ENCODE assay signal across 19 cellular contexts in the genomic region with DNA sequence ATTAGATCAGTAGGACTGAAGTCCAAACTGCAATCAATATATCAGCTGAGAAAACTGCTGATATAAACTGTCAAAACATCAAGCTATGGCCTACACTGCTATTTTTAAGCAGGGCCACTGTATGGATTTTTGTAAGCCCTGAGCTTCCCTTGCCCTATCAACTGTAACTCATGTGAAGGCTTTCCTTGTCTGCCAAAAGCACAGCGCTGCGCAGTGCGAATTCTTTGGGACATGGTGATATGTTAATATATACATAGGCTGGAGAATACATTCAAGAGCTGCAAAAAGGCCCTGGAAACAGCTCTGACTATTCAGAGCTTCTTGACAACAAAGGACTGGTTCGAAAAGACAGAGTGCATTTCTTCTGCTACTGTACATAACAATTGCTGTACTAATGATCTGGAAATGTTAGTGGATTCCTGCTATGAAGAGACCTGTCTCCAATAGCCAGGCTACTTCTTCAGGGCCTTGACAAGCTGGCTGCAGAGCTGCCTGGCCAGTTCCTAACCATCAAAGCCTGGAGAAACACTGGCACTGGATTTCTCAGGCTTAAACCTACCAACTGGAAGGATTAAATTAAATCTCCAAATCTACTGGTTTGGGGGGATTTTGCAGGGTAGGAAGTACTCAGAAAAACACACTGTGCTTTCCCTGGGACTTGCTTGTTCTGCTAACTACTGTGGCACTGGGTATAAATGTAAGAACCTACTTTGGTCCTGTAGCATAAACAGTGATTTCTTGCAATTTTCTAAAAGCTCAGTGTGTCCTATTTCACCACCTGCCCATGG.
DNase-seq lines count a peak whose midpoint lies in the region; ATAC-seq and TF ChIP-seq lines count a peak whose summit lies in the region.
"Had no signal": no experiment of that assay in that cellular context is flagged by ENCODE, and none has a peak within 500 bp of the region (broad histone marks: within the 10 kb centered on the region; RNA-seq: fewer than 3 reads in every experiment).

No MANE protein-coding gene starts in this region.

- no peak for TF ChIP-seq POLR2A in adrenal gland (IDR thresholded peaks at IDR 0.05)

- no peak overlapping the region for H3K4me3 ChIP-seq in SJSA1
- no peak overlapping the region for H3K4me3 ChIP-seq in hepatocyte
- H3K4me3 ChIP-seq in effector memory CD4-positive, alpha-beta T cell (ENCODE audit: insufficient read depth, low read depth, low read length, poor library complexity, severe bottlenecking) = no peak overlapping the region
- no peak overlapping the region for H3K4me3 ChIP-seq in adrenal gland
- H3K4me3 ChIP-seq: BLaER1 treated with 17β-estradiol and CSF1 and Interleukin-3, amounts not matched to agents 10 nM and 100 nM; left lung; prostate gland; tibial artery had no signal

- H3K9me3 ChIP-seq in SJSA1 (replicated peaks) (no peaks in the 10 kb centered on the region), hepatocyte (ENCODE audit: low read depth) (no peaks in the 10 kb centered on the region), adrenal gland (replicated peaks in 1 of 3) (no peaks in the 10 kb centered on the region)
- H3K9me3 ChIP-seq in effector memory CD4-positive, alpha-beta T cell (ENCODE audit: control insufficient read depth, low read length) = no peaks in the 10 kb centered on the region
- H3K9me3 ChIP-seq: BLaER1 treated with 17β-estradiol and CSF1 and Interleukin-3, amounts not matched to agents 10 nM and 100 nM; left lung; prostate gland; tibial artery had no signal

- H3K27ac ChIP-seq in SJSA1 (peak overlapping the region; percentile 73), hepatocyte (peak overlapping the region; percentile 38), adrenal gland (peak overlapping the region in 1 of 5 donors; percentile 7)
- no peak overlapping the region for H3K27ac ChIP-seq in effector memory CD4-positive, alpha-beta T cell (ENCODE audit: insufficient read depth, low read length, poor library complexity, severe bottlenecking)
- H3K27ac ChIP-seq: BLaER1 treated with 17β-estradiol and CSF1 and Interleukin-3, amounts not matched to agents 10 nM and 100 nM; prostate gland; tibial artery had no signal

- H3K36me3 ChIP-seq in SJSA1 (no peaks in the 10 kb centered on the region), hepatocyte (replicated peaks; ENCODE audit: insufficient read depth, low read depth) (no peaks in the 10 kb centered on the region), adrenal gland (replicated peaks in 1 of 2) (no peaks in the 10 kb centered on the region)
- H3K36me3 ChIP-seq in effector memory CD4-positive, alpha-beta T cell (ENCODE audit: control insufficient read depth, insufficient read depth, low read length) = no peaks in the 10 kb centered on the region
- H3K36me3 ChIP-seq: BLaER1 treated with 17β-estradiol and CSF1 and Interleukin-3, amounts not matched to agents 10 nM and 100 nM; left lung; prostate gland; tibial artery had no signal

- peaks cover 2% of the 10 kb centered on the region for H3K27me3 Mint-ChIP-seq in activated CD4-positive, alpha-beta T cell treated with anti-CD3 and anti-CD28 coated beads for 36 hours

- H4K20me1 ChIP-seq in hepatocyte (ENCODE audit: insufficient read depth, poor library complexity, severe bottlenecking) = no peaks in the 10 kb centered on the region
- H4K20me1 ChIP-seq: BLaER1 treated with 17β-estradiol and CSF1 and Interleukin-3, amounts not matched to agents 10 nM and 100 nM had no signal

- intact Hi-C loops in adrenal gland (cut with DNase I) = no loop called here
- intact Hi-C loops in activated CD4-positive, alpha-beta T cell treated with anti-CD3 and anti-CD28 coated beads for 36 hours (cut with DNase I, micrococcal nuclease) = no loop called here

- no peaks in the 10 kb centered on the region for H3K79me2 ChIP-seq in hepatocyte

- no peak for ATAC-seq in activated CD4-positive, alpha-beta T cell treated with anti-CD3 and anti-CD28 coated beads for 36 hours

- H3K4me3 Mint-ChIP-seq in activated CD4-positive, alpha-beta T cell treated with anti-CD3 and anti-CD28 coated beads for 36 hours = no peak overlapping the region
- H3K4me3 Mint-ChIP-seq: naive B cell had no signal

- H2AFZ ChIP-seq in hepatocyte = no peak overlapping the region

- H3K4me1 ChIP-seq in SJSA1 (replicated peaks) = peaks cover 34% of the 10 kb centered on the region
- peaks cover 29% of the 10 kb centered on the region for H3K4me1 ChIP-seq in hepatocyte (ENCODE audit: insufficient read depth)
- H3K4me1 ChIP-seq in effector memory CD4-positive, alpha-beta T cell (ENCODE audit: control insufficient read depth, insufficient read depth, low read length, poor library complexity, severe bottlenecking) = no peaks in the 10 kb centered on the region
- H3K4me1 ChIP-seq in adrenal gland (replicated peaks in 1 of 2) = peaks cover 0 to 11% of the 10 kb centered on the region in 2 donors
- H3K4me1 ChIP-seq: BLaER1 treated with 17β-estradiol and CSF1 and Interleukin-3, amounts not matched to agents 10 nM and 100 nM; left lung; prostate gland had no signal

- H3K9me2 ChIP-seq in hepatocyte (replicated peaks; ENCODE audit: insufficient read depth) = no peaks in the 10 kb centered on the region

- H3K27me3 ChIP-seq in SJSA1 (replicated peaks) (no peaks in the 10 kb centered on the region), hepatocyte (no peaks in the 10 kb centered on the region), adrenal gland (no peaks in the 10 kb centered on the region)
- H3K27me3 ChIP-seq in effector memory CD4-positive, alpha-beta T cell (replicated peaks; ENCODE audit: control insufficient read depth, insufficient read depth, low read length, poor library complexity, severe bottlenecking) = no peaks in the 10 kb centered on the region
- H3K27me3 ChIP-seq: BLaER1 treated with 17β-estradiol and CSF1 and Interleukin-3, amounts not matched to agents 10 nM and 100 nM; left lung; tibial artery had no signal

- CTCF ChIA-PET in activated CD4-positive, alpha-beta T cell treated with anti-CD3 and anti-CD28 coated beads for 36 hours (lab: Charles Lee) = interaction anchor here (0.6 kb wide), 1 partner anchor 825 kb away, joined by 3 read pairs; no protein-coding TSS in a partner anchor

- 87% methylated on average over 4 of the region's 4 CpGs for WGBS in hepatocyte (ENCODE audit: low lambda C conversion rate, missing lambda C conversion rate)
- 91 to 94% (median 92%) methylated on average over 4 of the region's 4 CpGs for WGBS in adrenal gland, 4 donors

- H3K36me3 Mint-ChIP-seq in activated CD4-positive, alpha-beta T cell treated with anti-CD3 and anti-CD28 coated beads for 36 hours (ENCODE audit: low read depth) = no peaks in the 10 kb centered on the region
- H3K36me3 Mint-ChIP-seq: naive B cell had no signal

- TF ChIP-seq CTCF in hepatocyte (IDR thresholded peaks at IDR 0.05; ENCODE audit: poor library complexity) = no peak
- TF ChIP-seq CTCF in adrenal gland (IDR thresholded peaks at IDR 0.05) = no peak

- no peaks in the 10 kb centered on the region for H3K4me1 Mint-ChIP-seq in activated CD4-positive, alpha-beta T cell treated with anti-CD3 and anti-CD28 coated beads for 36 hours
- H3K4me1 Mint-ChIP-seq: naive B cell had no signal

- no peaks in the 10 kb centered on the region for H3K9me3 Mint-ChIP-seq in activated CD4-positive, alpha-beta T cell treated with anti-CD3 and anti-CD28 coated beads for 36 hours (ENCODE audit: low read depth)
- H3K9me3 Mint-ChIP-seq: naive B cell had no signal

- POLR2A ChIA-PET in activated CD4-positive, alpha-beta T cell treated with anti-CD3 and anti-CD28 coated beads for 36 hours (lab: Charles Lee) = no interaction called here

- H3K27ac Mint-ChIP-seq in activated CD4-positive, alpha-beta T cell treated with anti-CD3 and anti-CD28 coated beads for 36 hours = no peak overlapping the region
- H3K27ac Mint-ChIP-seq: naive B cell had no signal

- peak in 2 of 3 experiments; percentile 9 to 18 for DNase-seq in NCI-H1417 (lab: John Stamatoyannopoulos, UW)
- DNase-seq in NCI-H1417 treated with DMSO at 0.1 percent for 48 hours (lab: John Stamatoyannopoulos, UW) = no peak
- DNase-seq in SJSA1 (ENCODE audit: low read depth in 1 of 2, low spot score in 2 of 2) = no peak
- no peak for DNase-seq in hepatocyte (ENCODE audit: low spot score)
- peak; percentile 20 for DNase-seq in retina
- no peak for DNase-seq in effector memory CD4-positive, alpha-beta T cell
- DNase-seq in adrenal gland = no peak
- no peak for DNase-seq in activated CD4-positive, alpha-beta T cell treated with anti-CD3 and anti-CD28 coated beads for 36 hours
- DNase-seq: activated CD4-positive, alpha-beta T cell treated with anti-CD3 and anti-CD28 coated beads, Interleukin-2, amount 50 U/mL, for 1 hour; activated gamma-delta T cell treated with Interleukin-2 at 50 U/mL for 16 hours; amygdala; left lung; naive B cell; NCI-H1092 treated with DMSO at 0.1 percent for 48 hours; NCI-H2107; stimulated activated CD4-positive, alpha-beta T cell treated with anti-CD3 and anti-CD28 coated beads, Interleukin-12 subunit alpha, Interleukin-12 subunit beta, amount 100 ng/mL, for 4 hours; tibial artery had no signal

- H3K4me2 ChIP-seq in hepatocyte = no peak overlapping the region
- H3K4me2 ChIP-seq: BLaER1 treated with 17β-estradiol and CSF1 and Interleukin-3, amounts not matched to agents 10 nM and 100 nM had no signal

Comparison
In these comparisons a context has a peak if more than half of its experiments do, and no peak if none do; other contexts are left out.
1. DNase-seq: peak in NCI-H1417 (2 of 3) and retina (single experiment); none in NCI-H1417 treated with DMSO at 0.1 percent for 48 hours (single experiment), SJSA1 (0 of 2), hepatocyte (single experiment), effector memory CD4-positive, alpha-beta T cell (0 of 3), adrenal gland (0 of 7) and activated CD4-positive, alpha-beta T cell treated with anti-CD3 and anti-CD28 coated beads for 36 hours (single experiment).